21 cellular contexts compared by ENCODE assay signal in the genomic region with DNA sequence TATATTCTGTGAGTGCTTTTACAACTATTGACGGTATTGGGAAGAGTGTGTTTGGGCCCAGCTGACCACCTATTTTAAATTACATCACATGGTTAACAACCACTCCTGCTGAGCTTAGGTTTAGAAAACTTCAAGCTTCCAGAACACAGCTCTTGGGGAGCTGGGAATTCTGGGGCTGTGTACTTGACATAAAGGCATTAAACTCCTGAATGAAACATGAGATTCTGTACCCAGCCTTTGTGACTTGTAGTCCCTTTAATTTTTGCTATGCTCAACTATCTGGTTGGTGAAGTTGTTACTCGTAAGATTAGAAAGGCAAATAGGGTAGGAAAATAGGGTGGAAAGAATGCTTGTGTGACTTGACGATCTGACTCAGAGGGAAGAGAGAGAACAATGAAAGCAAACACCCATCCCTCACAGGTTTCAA.
DNase-seq lines count a peak whose midpoint lies in the region; ATAC-seq, FAIRE-seq and TF ChIP-seq lines count a peak whose summit lies in the region.
"Had no signal": no experiment of that assay in that cellular context is flagged by ENCODE, and none has a peak within 500 bp of the region (broad histone marks: within the 10 kb centered on the region; RNA-seq: fewer than 3 reads in every experiment).

No MANE protein-coding gene starts in this region.

- H3K23ac ChIP-seq in neuronal stem cell (ENCODE audit: low read depth, low read length, poor library complexity), result no peak overlapping the region

- H2BK15ac ChIP-seq in neuronal stem cell (ENCODE audit: low read length), result no peak overlapping the region

- H3K27ac Mint-ChIP-seq in HFFc6, result peak overlapping the region; percentile 49; the same call in 1 of the 2 replicates
- H3K27ac Mint-ChIP-seq: activated naive CD8-positive, alpha-beta T cell; naive B cell; stimulated activated effector memory CD8-positive, alpha-beta T cell treated with anti-CD3 and anti-CD28 coated beads, Interleukin-12 subunit alpha, Interleukin-12 subunit beta, amount 100 ng/mL, for 72 hours had no signal

- no peak overlapping the region for H2BK12ac ChIP-seq in neuronal stem cell (ENCODE audit: low read length)

- 0 out of 2 replicates have a peak overlapping the region, but pooled peaks have one; percentile 9 for H3K4me3 Mint-ChIP-seq in HFFc6
- H3K4me3 Mint-ChIP-seq: activated naive CD8-positive, alpha-beta T cell; naive B cell; stimulated activated effector memory CD8-positive, alpha-beta T cell treated with anti-CD3 and anti-CD28 coated beads, Interleukin-12 subunit alpha, Interleukin-12 subunit beta, amount 100 ng/mL, for 72 hours had no signal

- peak overlapping the region; percentile 5; the same call in 1 of the 2 replicates for H3K9ac ChIP-seq in SK-N-SH
- no peak overlapping the region for H3K9ac ChIP-seq in neuronal stem cell (ENCODE audit: low read depth, low read length, poor library complexity)
- H3K9ac ChIP-seq: BLaER1 treated with 17β-estradiol and CSF1 and Interleukin-3, amounts not matched to agents 10 nM and 100 nM had no signal

- no peaks in the 10 kb centered on the region for H3K36me3 ChIP-seq in SK-N-SH (replicated peaks in 1 of 2; ENCODE audit: control insufficient read depth in 1 of 2, insufficient read depth in 2 of 2, low read length in 1 of 2)
- H3K36me3 ChIP-seq in esophagus muscularis mucosa, result no peaks in the 10 kb centered on the region
- no peaks in the 10 kb centered on the region for H3K36me3 ChIP-seq in neuronal stem cell (replicated peaks in 1 of 2; ENCODE audit: control insufficient read depth in 2 of 2, insufficient read depth in 2 of 2, low read length in 2 of 2)
- H3K36me3 ChIP-seq: BLaER1 treated with 17β-estradiol and CSF1 and Interleukin-3, amounts not matched to agents 10 nM and 100 nM; gastroesophageal sphincter had no signal

- H3K4me1 Mint-ChIP-seq in HFFc6 (ENCODE audit: low read depth), result peaks cover 60% of the 10 kb centered on the region
- H3K4me1 Mint-ChIP-seq: naive B cell; stimulated activated effector memory CD8-positive, alpha-beta T cell treated with anti-CD3 and anti-CD28 coated beads, Interleukin-12 subunit alpha, Interleukin-12 subunit beta, amount 100 ng/mL, for 72 hours had no signal

- TF ChIP-seq POLR2A in esophagus muscularis mucosa (IDR thresholded peaks at IDR 0.05; ENCODE audit: low read depth) (no peak), GM12891 (IDR thresholded peaks at IDR 0.05; ENCODE audit: low read depth, low read length) (no peak)

- H3K14ac ChIP-seq in neuronal stem cell (ENCODE audit: low read length), result no peak overlapping the region

- no peaks in the 10 kb centered on the region for H3K9me3 ChIP-seq in SK-N-SH
- no peaks in the 10 kb centered on the region for H3K9me3 ChIP-seq in esophagus muscularis mucosa
- no peaks in the 10 kb centered on the region for H3K9me3 ChIP-seq in neuronal stem cell (replicated peaks in 1 of 2; ENCODE audit: control insufficient read depth in 2 of 2, insufficient read depth in 1 of 2, low read depth in 1 of 2, low read length in 2 of 2)
- H3K9me3 ChIP-seq: BLaER1 treated with 17β-estradiol and CSF1 and Interleukin-3, amounts not matched to agents 10 nM and 100 nM; gastroesophageal sphincter had no signal

- H3K9me2 ChIP-seq in SK-N-SH, result no peaks in the 10 kb centered on the region

- H3K36me3 Mint-ChIP-seq in HFFc6 (ENCODE audit: low read depth), result peaks cover 9% of the 10 kb centered on the region
- H3K36me3 Mint-ChIP-seq: activated naive CD8-positive, alpha-beta T cell; naive B cell; stimulated activated effector memory CD8-positive, alpha-beta T cell treated with anti-CD3 and anti-CD28 coated beads, Interleukin-12 subunit alpha, Interleukin-12 subunit beta, amount 100 ng/mL, for 72 hours had no signal

- TF ChIP-seq EP300 in SK-N-SH (IDR thresholded peaks at IDR 0.05; ENCODE audit: borderline replicate concordance in 1 of 2, low read depth in 1 of 2, low read length in 1 of 2) (no peak), esophagus muscularis mucosa (IDR thresholded peaks at IDR 0.05) (no peak)

- H3K4me1 ChIP-seq in SK-N-SH (ENCODE audit: control insufficient read depth in 1 of 2, insufficient read depth in 2 of 2, low read depth in 1 of 2, low read length in 1 of 2), result no peaks in the 10 kb centered on the region; a peak in 1 of 4 replicates
- peaks cover 0 to 26% (median 23%) of the 10 kb centered on the region in 4 donors for H3K4me1 ChIP-seq in esophagus muscularis mucosa
- H3K4me1 ChIP-seq in neuronal stem cell (ENCODE audit: control insufficient read depth in 2 of 2, insufficient read depth in 1 of 2, low read depth in 1 of 2, low read length in 2 of 2), result peaks cover 4 to 10% of the 10 kb centered on the region in 2 donors
- H3K4me1 ChIP-seq: BLaER1 treated with 17β-estradiol and CSF1 and Interleukin-3, amounts not matched to agents 10 nM and 100 nM had no signal

- H3K18ac ChIP-seq in neuronal stem cell (ENCODE audit: low read length), result no peak overlapping the region

- no peak overlapping the region for H2AK5ac ChIP-seq in neuronal stem cell (ENCODE audit: low read depth, low read length)

- no peak for DNase-seq in HFFc6
- DNase-seq in SK-N-SH, result no peak
- peak; percentile 68 for DNase-seq in esophagus muscularis mucosa (ENCODE audit: extremely low spot score)
- DNase-seq in neuronal stem cell (ENCODE audit: low spot score), result no peak
- no peak for DNase-seq in activated effector memory CD4-positive, alpha-beta T cell treated with anti-CD3 and anti-CD28 coated beads, Interleukin-2, amount 50 U/mL, for 16 hours
- no peak for DNase-seq in GM12891 (ENCODE audit: insufficient read length, low spot score)
- no peak for DNase-seq in RWPE1 (ENCODE audit: low spot score)
- DNase-seq: activated CD4-positive, CD25-positive, alpha-beta regulatory T cell; kidney; naive B cell; NCI-H2227 treated with DMSO at 0.1 percent for 48 hours; stimulated activated CD4-positive, alpha-beta T cell treated with anti-CD3 and anti-CD28 coated beads, Interleukin-4, amount 100 ng/mL, for 24 hours; SW 1271 had no signal

- H4K20me1 ChIP-seq in SK-N-SH (ENCODE audit: insufficient read depth), result no peaks in the 10 kb centered on the region
- H4K20me1 ChIP-seq: BLaER1 treated with 17β-estradiol and CSF1 and Interleukin-3, amounts not matched to agents 10 nM and 100 nM had no signal

- TF ChIP-seq RAD21 in SK-N-SH (IDR thresholded peaks at IDR 0.05; ENCODE audit: low read length), result no peak

- no peaks in the 10 kb centered on the region for H3K27me3 Mint-ChIP-seq in HFFc6 (ENCODE audit: insufficient read depth)
- H3K27me3 Mint-ChIP-seq: activated naive CD8-positive, alpha-beta T cell had no signal

- CTCF ChIA-PET in SK-N-SH (lab: Yijun Ruan, JAX), result no interaction called here
- CTCF ChIA-PET in RWPE1 (lab: Yijun Ruan, JAX), result no interaction called here

- FAIRE-seq in GM12891 (lab: Jason Lieb, UNC), result no peak
- FAIRE-seq: urothelium cell line had no signal

- no peak overlapping the region for H2BK5ac ChIP-seq in neuronal stem cell (ENCODE audit: low read length)

- no peaks in the 10 kb centered on the region for H3K79me2 ChIP-seq in SK-N-SH (ENCODE audit: insufficient read depth)

- H3K9me3 Mint-ChIP-seq in HFFc6, result peaks cover 5% of the 10 kb centered on the region
- H3K9me3 Mint-ChIP-seq: naive B cell; stimulated activated effector memory CD8-positive, alpha-beta T cell treated with anti-CD3 and anti-CD28 coated beads, Interleukin-12 subunit alpha, Interleukin-12 subunit beta, amount 100 ng/mL, for 72 hours had no signal

- peaks cover 9% of the 10 kb centered on the region for H3F3A ChIP-seq in SK-N-SH (replicated peaks; ENCODE audit: insufficient read depth)

- no peaks in the 10 kb centered on the region for H3K27me3 ChIP-seq in SK-N-SH (ENCODE audit: insufficient read depth)
- H3K27me3 ChIP-seq in esophagus muscularis mucosa, result no peaks in the 10 kb centered on the region
- no peaks in the 10 kb centered on the region for H3K27me3 ChIP-seq in neuronal stem cell (ENCODE audit: control insufficient read depth in 3 of 3, insufficient read depth in 3 of 3, low read depth in 1 of 3, low read length in 3 of 3)
- H3K27me3 ChIP-seq: BLaER1 treated with 17β-estradiol and CSF1 and Interleukin-3, amounts not matched to agents 10 nM and 100 nM; gastroesophageal sphincter had no signal

- no peak overlapping the region for H3K4ac ChIP-seq in neuronal stem cell (ENCODE audit: low read length)

- H2AFZ ChIP-seq in SK-N-SH (ENCODE audit: low read depth) (peak overlapping the region; percentile 8; the same call in 1 of the 2 replicates), neuronal stem cell (ENCODE audit: low read length) (peak overlapping the region; percentile 84)

- H4K8ac ChIP-seq in neuronal stem cell (ENCODE audit: low read depth, low read length), result no peak overlapping the region

- POLR2A ChIA-PET in SK-N-SH (lab: Yijun Ruan, JAX), result no interaction called here
- POLR2A ChIA-PET in RWPE1 (lab: Yijun Ruan, JAX; ENCODE audit: low non-redundant PET), result no interaction called here

- H3K4me3 ChIP-seq in SK-N-SH (ENCODE audit: low read depth in 2 of 2, low read length in 1 of 2), result no peak overlapping the region
- no peak overlapping the region for H3K4me3 ChIP-seq in esophagus muscularis mucosa
- no peak overlapping the region for H3K4me3 ChIP-seq in neuronal stem cell (ENCODE audit: low read length in 2 of 2)
- H3K4me3 ChIP-seq: BLaER1 treated with 17β-estradiol and CSF1 and Interleukin-3, amounts not matched to agents 10 nM and 100 nM; coronary artery; gastroesophageal sphincter had no signal

- H3K27ac ChIP-seq in SK-N-SH (ENCODE audit: low read depth in 2 of 2, low read length in 1 of 2) (peak overlapping the region in 1 of 2 experiments; percentile 47; a peak in 2 of 4 replicates), esophagus muscularis mucosa (replicated peaks in 1 of 4) (no peak overlapping the region), neuronal stem cell (replicated peaks; ENCODE audit: low read length) (peak overlapping the region; percentile 37), RWPE1 (no peak overlapping the region)
- H3K27ac ChIP-seq: BLaER1 treated with 17β-estradiol and CSF1 and Interleukin-3, amounts not matched to agents 10 nM and 100 nM; gastroesophageal sphincter had no signal

- H3K4me2 ChIP-seq in SK-N-SH, result 0 out of 2 replicates have a peak overlapping the region, but pooled peaks have one; percentile 9
- H3K4me2 ChIP-seq in neuronal stem cell (ENCODE audit: insufficient read depth, low read length, poor library complexity, severe bottlenecking), result no peak overlapping the region
- H3K4me2 ChIP-seq: BLaER1 treated with 17β-estradiol and CSF1 and Interleukin-3, amounts not matched to agents 10 nM and 100 nM had no signal

- H4K91ac ChIP-seq in neuronal stem cell (ENCODE audit: low read depth, low read length, poor library complexity), result no peak overlapping the region

- ATAC-seq in GM19328 (IDR thresholded peaks at IDR 0.05; ENCODE audit: unreplicated experiment), result no peak
- ATAC-seq: gastroesophageal sphincter; sciatic nerve; stimulated activated effector memory CD8-positive, alpha-beta T cell treated with anti-CD3 and anti-CD28 coated beads, Interleukin-12 subunit alpha, Interleukin-12 subunit beta, amount 100 ng/mL, for 72 hours had no signal

- WGBS in SK-N-SH (ENCODE audit: low lambda C conversion rate), result 45% methylated on average over 3 of the region's 3 CpGs
- 57% methylated on average over 3 of the region's 3 CpGs for WGBS in esophagus muscularis mucosa
- WGBS in neuronal stem cell (ENCODE audit: extremely low coverage in 2 of 2, insufficient read length in 2 of 2, insufficient replicate concordance in 1 of 2), 2 donors, result no CpG with 5 or more reads among the region's 3 CpGs

- no peak for TF ChIP-seq CTCF in HFFc6 (IDR thresholded peaks at IDR 0.05)
- TF ChIP-seq CTCF in SK-N-SH (IDR thresholded peaks at IDR 0.05), result no peak
- no peak for TF ChIP-seq CTCF in esophagus muscularis mucosa (IDR thresholded peaks at IDR 0.05)
- no peak for TF ChIP-seq CTCF in RWPE1 (conservative IDR thresholded peaks at IDR 0.05; ENCODE audit: low read depth)

- intact Hi-C loops in esophagus muscularis mucosa (cut with DNase I), result no loop called here

- H3K79me1 ChIP-seq in neuronal stem cell (ENCODE audit: low read depth, low read length), result peaks cover under 1% of the 10 kb centered on the region

- no peak overlapping the region for H2BK120ac ChIP-seq in neuronal stem cell (ENCODE audit: low read depth, low read length)
